In genomic region chr15:73794501-73795133, GRCh38 we compare ENCODE assay signal across 19 cellular contexts. TPM values are rescaled to one million over a fixed set of nuclear protein-coding genes. Genes with fewer than 3 reads are reported as not detected.
DNase-seq lines count a peak whose midpoint lies in the region; ATAC-seq and TF ChIP-seq lines count a peak whose summit lies in the region.
"Had no signal": no experiment of that assay in that cellular context is flagged by ENCODE, and none has a peak within 500 bp of the region (broad histone marks: within the 10 kb centered on the region; RNA-seq: fewer than 3 reads in every experiment).

No MANE protein-coding gene starts in this region.

- no peaks in the 10 kb centered on the region for H3K36me3 ChIP-seq in mammary epithelial cell (ENCODE audit: insufficient read depth, low read length)
- H3K36me3 ChIP-seq: cardiac muscle cell, thoracic aorta, WERI-Rb-1 had no signal

- dilution Hi-C loops in mammary epithelial cell (cut with HindIII; ENCODE audit: low sequenced_read_pairs): loop anchor here (5.0 kb wide), 3 partner anchors 58 to 98 kb away; no protein-coding TSS in a partner anchor

- H3K9ac ChIP-seq in mammary epithelial cell (ENCODE audit: insufficient read depth, low read length): no peak overlapping the region

- H3K27ac ChIP-seq in mammary epithelial cell (ENCODE audit: insufficient read depth, low read depth, low read length): no peak overlapping the region
- H3K27ac ChIP-seq: cardiac muscle cell, PC-9, thoracic aorta, WERI-Rb-1 had no signal

- H3K36me3 Mint-ChIP-seq in nephron (ENCODE audit: low read depth): no peaks in the 10 kb centered on the region
- H3K36me3 Mint-ChIP-seq: activated CD8-positive, alpha-beta memory T cell treated with anti-CD3 and anti-CD28 coated beads, Interleukin-2, amount 10 ng/mL, durations not matched to agents 7 days and 5 days; activated naive CD4-positive, alpha-beta T cell treated with anti-CD3 and anti-CD28 coated beads, Interleukin-2, amount 10 ng/mL, durations not matched to agents 7 days and 5 days; mesothelial cell of epicardium had no signal

- no peaks in the 10 kb centered on the region for H3K4me1 ChIP-seq in mammary epithelial cell (ENCODE audit: insufficient read depth, low read length)

- H3K4me3 ChIP-seq in mammary epithelial cell (replicated peaks in 1 of 3; ENCODE audit: insufficient read depth in 1 of 3, low read depth in 2 of 3, low read length in 3 of 3): no peak overlapping the region
- H3K4me3 ChIP-seq: cardiac muscle cell, PC-9, thoracic aorta had no signal

- no peaks in the 10 kb centered on the region for H3K79me2 ChIP-seq in mammary epithelial cell (ENCODE audit: insufficient read depth, low read length)

- no peaks in the 10 kb centered on the region for H3K9me3 Mint-ChIP-seq in nephron
- H3K9me3 Mint-ChIP-seq: activated naive CD4-positive, alpha-beta T cell treated with anti-CD3 and anti-CD28 coated beads, Interleukin-2, amount 10 ng/mL, durations not matched to agents 7 days and 5 days; endodermal cell; mesothelial cell of epicardium had no signal

- no peak overlapping the region for H2AFZ ChIP-seq in mammary epithelial cell (ENCODE audit: low read depth, low read length)
- H2AFZ ChIP-seq: PC-9 had no signal

- no peaks in the 10 kb centered on the region for H4K20me1 ChIP-seq in mammary epithelial cell (ENCODE audit: insufficient read depth, low read length)

- H3K4me3 Mint-ChIP-seq in nephron: no peak overlapping the region
- H3K4me3 Mint-ChIP-seq: activated CD8-positive, alpha-beta memory T cell treated with anti-CD3 and anti-CD28 coated beads, Interleukin-2, amount 10 ng/mL, durations not matched to agents 7 days and 5 days; activated naive CD4-positive, alpha-beta T cell treated with anti-CD3 and anti-CD28 coated beads, Interleukin-2, amount 10 ng/mL, durations not matched to agents 7 days and 5 days; endodermal cell; mesothelial cell of epicardium had no signal

- TF ChIP-seq CTCF in mammary epithelial cell (conservative IDR thresholded peaks at IDR 0.05 in 1 of 2, IDR thresholded peaks at IDR 0.05 in 1 of 2; ENCODE audit: extremely low read depth in 1 of 2, insufficient read depth in 1 of 2, low read depth in 1 of 2, low read length in 2 of 2): no peak
- no peak for TF ChIP-seq CTCF in nephron (IDR thresholded peaks at IDR 0.05; ENCODE audit: unreplicated experiment in 3 of 3)

- DNase-seq in NCI-H2227 (lab: John Stamatoyannopoulos, UW; ENCODE audit: unreplicated experiment) (peak; percentile 36), NCI-H2227 treated with DMSO at 0.1 percent for 48 hours (lab: John Stamatoyannopoulos, UW) (no peak), M059J (ENCODE audit: low read depth) (peak; percentile 35), mammary epithelial cell (peak; percentile 44), NCI-H82 treated with DMSO at 0.1 percent for 48 hours (lab: John Stamatoyannopoulos, UW; ENCODE audit: unreplicated experiment) (no peak)
- no peak for DNase-seq in activated naive CD4-positive, alpha-beta T cell (lab: John Stamatoyannopoulos, UW)
- DNase-seq: activated CD8-positive, alpha-beta memory T cell treated with anti-CD3 and anti-CD28 coated beads, Interleukin-2, amount 10 ng/mL, durations not matched to agents 7 days and 5 days; activated naive CD4-positive, alpha-beta T cell treated with anti-CD3 and anti-CD28 coated beads, Interleukin-2, amount 10 ng/mL, durations not matched to agents 7 days and 5 days; endodermal cell; NCI-H524 treated with DMSO at 0.1 percent for 48 hours; PC-9; stimulated activated CD4-positive, alpha-beta T cell treated with anti-CD3 and anti-CD28 coated beads, Interleukin-2, amount 100 ng/mL, for 24 hours; WERI-Rb-1 had no signal

- ATAC-seq in GM18868 (IDR thresholded peaks at IDR 0.05; ENCODE audit: unreplicated experiment): no peak
- ATAC-seq: activated CD8-positive, alpha-beta memory T cell treated with anti-CD3 and anti-CD28 coated beads, Interleukin-2, amount 10 ng/mL, durations not matched to agents 7 days and 5 days; sciatic nerve had no signal

- no peaks in the 10 kb centered on the region for H3K9me3 ChIP-seq in mammary epithelial cell (replicated peaks; ENCODE audit: insufficient read depth, low read length)
- H3K9me3 ChIP-seq: thoracic aorta had no signal

- no TSS peak for BruUV-seq in mammary epithelial cell (replicated peaks; lab: Mats Ljungman, UMichigan)

- peaks cover 24% of the 10 kb centered on the region for H3K4me1 Mint-ChIP-seq in nephron
- H3K4me1 Mint-ChIP-seq: activated naive CD4-positive, alpha-beta T cell treated with anti-CD3 and anti-CD28 coated beads, Interleukin-2, amount 10 ng/mL, durations not matched to agents 7 days and 5 days; mesothelial cell of epicardium had no signal

- CTCF ChIA-PET in mammary epithelial cell (lab: Charles Lee; ENCODE audit: low non-redundant PET): no interaction called here

- peaks cover 7% of the 10 kb centered on the region for H3K27me3 Mint-ChIP-seq in nephron (ENCODE audit: low read depth)

- 53% methylated on average over 5 of the region's 5 CpGs for WGBS in mammary epithelial cell (ENCODE audit: low coverage, missing lambda C conversion rate)

- H3K27me3 ChIP-seq in mammary epithelial cell (ENCODE audit: insufficient read depth, low read length): no peaks in the 10 kb centered on the region
- H3K27me3 ChIP-seq: cardiac muscle cell had no signal

- peak overlapping the region in 2 of 3 experiments; percentile 33 to 34 for H3K27ac Mint-ChIP-seq in nephron
- H3K27ac Mint-ChIP-seq: activated CD8-positive, alpha-beta memory T cell treated with anti-CD3 and anti-CD28 coated beads, Interleukin-2, amount 10 ng/mL, durations not matched to agents 7 days and 5 days; activated naive CD4-positive, alpha-beta T cell treated with anti-CD3 and anti-CD28 coated beads, Interleukin-2, amount 10 ng/mL, durations not matched to agents 7 days and 5 days; endodermal cell; mesothelial cell of epicardium had no signal

- intact Hi-C loops in mammary epithelial cell (cut with micrococcal nuclease): no loop called here

- H3K4me2 ChIP-seq in mammary epithelial cell (ENCODE audit: insufficient read depth, low read depth, low read length): no peak overlapping the region
- H3K4me2 ChIP-seq: PC-9 had no signal

- in situ Hi-C loops in mammary epithelial cell (cut with MboI; ENCODE audit: low sequenced_read_pairs in 2 of 2): no loop called here

RNA-seq across cellular contexts. Expression of gene INSYN1, which starts 41.5 kb away (rescaled TPM):
- 0.39 TPM in 1 of 2 replicates, not detected in the other for total RNA-seq in M059J (2014; rRNA removed; shearing (Covaris generic))
- total RNA-seq in mammary epithelial cell: 1 to 10 TPM in 1 of 2 donors, under 1 TPM in 1; 0.33 to 1.3 TPM
- 0.03 TPM for polyA plus RNA-seq in mammary epithelial cell
- polyA minus RNA-seq in mammary epithelial cell: not detected
- total RNA-seq: activated CD8-positive, alpha-beta memory T cell treated with anti-CD3 and anti-CD28 coated beads, Interleukin-2, amount 10 ng/mL, durations not matched to agents 7 days and 5 days; PC-9 had no signal

Comparison
In these comparisons a context has a peak if more than half of its experiments do, and no peak if none do; other contexts are left out.
1. DNase-seq: peak in NCI-H2227 (single experiment), M059J (single experiment) and mammary epithelial cell (single experiment); none in NCI-H2227 treated with DMSO at 0.1 percent for 48 hours (single experiment), activated naive CD4-positive, alpha-beta T cell (0 of 4) and NCI-H82 treated with DMSO at 0.1 percent for 48 hours (single experiment).